11 cellular contexts compared by ENCODE assay signal in the genomic region with DNA sequence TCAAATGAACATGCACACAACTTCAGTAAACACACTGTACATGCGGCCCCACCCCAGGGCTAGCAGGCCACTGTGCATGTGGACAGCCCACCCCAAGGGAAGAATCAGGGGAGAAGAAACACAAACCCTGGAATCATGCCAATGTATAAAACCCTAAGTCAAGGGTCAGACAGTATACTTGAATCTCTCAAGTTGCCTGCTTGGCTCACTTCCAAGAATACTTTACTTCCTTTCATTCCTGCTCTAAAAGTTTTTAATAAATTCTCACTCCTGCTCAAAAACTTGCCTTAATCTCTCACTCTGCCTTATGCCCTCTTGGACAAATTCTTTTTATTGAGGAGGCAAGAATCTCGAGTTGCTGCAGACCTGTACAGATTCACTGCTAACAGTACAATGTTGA.
"Had no signal": no experiment of that assay in that cellular context is flagged by ENCODE, and none has a peak within 500 bp of the region (broad histone marks: within the 10 kb centered on the region; RNA-seq: fewer than 3 reads in every experiment).

No MANE protein-coding gene starts in this region.

- DNase-seq: activated CD4-positive, alpha-beta T cell treated with anti-CD3 and anti-CD28 coated beads, Interleukin-2, amount 10 ng/mL, durations not matched to agents 7 days and 5 days; activated naive CD4-positive, alpha-beta T cell treated with Interleukin-2 at 50 U/mL for 16 hours; activated T-cell treated with anti-CD3 and anti-CD28 coated beads for 4 hours; islet precursor cell; left lung; mucosa of descending colon; naive thymus-derived CD4-positive, alpha-beta T cell; retina; stimulated activated naive CD4-positive, alpha-beta T cell treated with Interleukin-2 at 50 U/mL for 16 hours; trophoblast cell had no signal

- H3K4me3 Mint-ChIP-seq: activated CD4-positive, alpha-beta T cell treated with anti-CD3 and anti-CD28 coated beads, Interleukin-2, amount 10 ng/mL, durations not matched to agents 7 days and 5 days; naive thymus-derived CD4-positive, alpha-beta T cell had no signal

- H3K27me3 Mint-ChIP-seq: activated CD4-positive, alpha-beta T cell treated with anti-CD3 and anti-CD28 coated beads, Interleukin-2, amount 10 ng/mL, durations not matched to agents 7 days and 5 days; naive thymus-derived CD4-positive, alpha-beta T cell had no signal

- H3K27ac Mint-ChIP-seq: activated CD4-positive, alpha-beta T cell treated with anti-CD3 and anti-CD28 coated beads, Interleukin-2, amount 10 ng/mL, durations not matched to agents 7 days and 5 days had no signal

- H3K9me3 Mint-ChIP-seq: activated CD4-positive, alpha-beta T cell treated with anti-CD3 and anti-CD28 coated beads, Interleukin-2, amount 10 ng/mL, durations not matched to agents 7 days and 5 days; naive thymus-derived CD4-positive, alpha-beta T cell had no signal

- ATAC-seq: esophagus mucosa; left lung; mucosa of descending colon; naive thymus-derived CD4-positive, alpha-beta T cell had no signal
